Comparison of ENCODE assay signal across 1 cellular context in the genomic region with DNA sequence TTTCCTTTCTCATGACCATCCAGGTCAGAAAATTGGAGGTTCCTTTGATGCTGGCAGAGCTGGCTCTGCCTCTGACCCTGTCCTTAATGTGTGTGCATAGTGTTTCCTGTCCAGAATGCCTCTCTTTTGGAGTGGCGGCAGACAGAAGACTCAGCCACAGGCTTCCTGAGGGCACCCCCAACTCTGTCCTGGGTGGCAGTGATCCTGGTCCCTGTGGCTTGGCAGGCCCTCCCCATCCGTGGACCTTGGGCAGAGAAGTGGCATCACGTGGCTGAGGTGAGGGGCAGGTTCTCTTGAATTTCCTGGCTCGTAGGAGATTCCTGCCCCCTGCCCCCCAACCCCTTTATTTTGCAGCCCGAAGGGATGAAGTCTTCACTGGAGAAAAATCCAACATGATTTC.
TF ChIP-seq lines count a peak whose summit lies in the region.

No MANE protein-coding gene starts in this region.

TF ChIP-seq in liver, 16 proteins besides CTCF, POLR2A, EP300 and RAD21 (continued from another document):
- TF ChIP-seq, protein P1, sequence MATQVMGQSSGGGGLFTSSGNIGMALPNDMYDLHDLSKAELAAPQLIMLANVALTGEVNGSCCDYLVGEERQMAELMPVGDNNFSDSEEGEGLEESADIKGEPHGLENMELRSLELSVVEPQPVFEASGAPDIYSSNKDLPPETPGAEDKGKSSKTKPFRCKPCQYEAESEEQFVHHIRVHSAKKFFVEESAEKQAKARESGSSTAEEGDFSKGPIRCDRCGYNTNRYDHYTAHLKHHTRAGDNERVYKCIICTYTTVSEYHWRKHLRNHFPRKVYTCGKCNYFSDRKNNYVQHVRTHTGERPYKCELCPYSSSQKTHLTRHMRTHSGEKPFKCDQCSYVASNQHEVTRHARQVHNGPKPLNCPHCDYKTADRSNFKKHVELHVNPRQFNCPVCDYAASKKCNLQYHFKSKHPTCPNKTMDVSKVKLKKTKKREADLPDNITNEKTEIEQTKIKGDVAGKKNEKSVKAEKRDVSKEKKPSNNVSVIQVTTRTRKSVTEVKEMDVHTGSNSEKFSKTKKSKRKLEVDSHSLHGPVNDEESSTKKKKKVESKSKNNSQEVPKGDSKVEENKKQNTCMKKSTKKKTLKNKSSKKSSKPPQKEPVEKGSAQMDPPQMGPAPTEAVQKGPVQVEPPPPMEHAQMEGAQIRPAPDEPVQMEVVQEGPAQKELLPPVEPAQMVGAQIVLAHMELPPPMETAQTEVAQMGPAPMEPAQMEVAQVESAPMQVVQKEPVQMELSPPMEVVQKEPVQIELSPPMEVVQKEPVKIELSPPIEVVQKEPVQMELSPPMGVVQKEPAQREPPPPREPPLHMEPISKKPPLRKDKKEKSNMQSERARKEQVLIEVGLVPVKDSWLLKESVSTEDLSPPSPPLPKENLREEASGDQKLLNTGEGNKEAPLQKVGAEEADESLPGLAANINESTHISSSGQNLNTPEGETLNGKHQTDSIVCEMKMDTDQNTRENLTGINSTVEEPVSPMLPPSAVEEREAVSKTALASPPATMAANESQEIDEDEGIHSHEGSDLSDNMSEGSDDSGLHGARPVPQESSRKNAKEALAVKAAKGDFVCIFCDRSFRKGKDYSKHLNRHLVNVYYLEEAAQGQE (IDR thresholded peaks at IDR 0.05): no peak
- TF ChIP-seq GABPA (IDR thresholded peaks at IDR 0.05 in 1 of 2, conservative IDR thresholded peaks at IDR 0.05 in 1 of 2) (no peak), FOXA2 (IDR thresholded peaks at IDR 0.05) (no peak), NR2F2 (IDR thresholded peaks at IDR 0.05) (no peak), FOXA1 (IDR thresholded peaks at IDR 0.05) (no peak), SP1 (IDR thresholded peaks at IDR 0.05) (no peak), RXRA (IDR thresholded peaks at IDR 0.05) (no peak)
- TF ChIP-seq, protein P2, sequence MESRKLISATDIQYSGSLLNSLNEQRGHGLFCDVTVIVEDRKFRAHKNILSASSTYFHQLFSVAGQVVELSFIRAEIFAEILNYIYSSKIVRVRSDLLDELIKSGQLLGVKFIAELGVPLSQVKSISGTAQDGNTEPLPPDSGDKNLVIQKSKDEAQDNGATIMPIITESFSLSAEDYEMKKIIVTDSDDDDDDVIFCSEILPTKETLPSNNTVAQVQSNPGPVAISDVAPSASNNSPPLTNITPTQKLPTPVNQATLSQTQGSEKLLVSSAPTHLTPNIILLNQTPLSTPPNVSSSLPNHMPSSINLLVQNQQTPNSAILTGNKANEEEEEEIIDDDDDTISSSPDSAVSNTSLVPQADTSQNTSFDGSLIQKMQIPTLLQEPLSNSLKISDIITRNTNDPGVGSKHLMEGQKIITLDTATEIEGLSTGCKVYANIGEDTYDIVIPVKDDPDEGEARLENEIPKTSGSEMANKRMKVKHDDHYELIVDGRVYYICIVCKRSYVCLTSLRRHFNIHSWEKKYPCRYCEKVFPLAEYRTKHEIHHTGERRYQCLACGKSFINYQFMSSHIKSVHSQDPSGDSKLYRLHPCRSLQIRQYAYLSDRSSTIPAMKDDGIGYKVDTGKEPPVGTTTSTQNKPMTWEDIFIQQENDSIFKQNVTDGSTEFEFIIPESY (IDR thresholded peaks at IDR 0.05): no peak
TF ChIP-seq in liver: peak in this region for 0.
